ENCODE assay signal across 13 cellular contexts in the genomic region with DNA sequence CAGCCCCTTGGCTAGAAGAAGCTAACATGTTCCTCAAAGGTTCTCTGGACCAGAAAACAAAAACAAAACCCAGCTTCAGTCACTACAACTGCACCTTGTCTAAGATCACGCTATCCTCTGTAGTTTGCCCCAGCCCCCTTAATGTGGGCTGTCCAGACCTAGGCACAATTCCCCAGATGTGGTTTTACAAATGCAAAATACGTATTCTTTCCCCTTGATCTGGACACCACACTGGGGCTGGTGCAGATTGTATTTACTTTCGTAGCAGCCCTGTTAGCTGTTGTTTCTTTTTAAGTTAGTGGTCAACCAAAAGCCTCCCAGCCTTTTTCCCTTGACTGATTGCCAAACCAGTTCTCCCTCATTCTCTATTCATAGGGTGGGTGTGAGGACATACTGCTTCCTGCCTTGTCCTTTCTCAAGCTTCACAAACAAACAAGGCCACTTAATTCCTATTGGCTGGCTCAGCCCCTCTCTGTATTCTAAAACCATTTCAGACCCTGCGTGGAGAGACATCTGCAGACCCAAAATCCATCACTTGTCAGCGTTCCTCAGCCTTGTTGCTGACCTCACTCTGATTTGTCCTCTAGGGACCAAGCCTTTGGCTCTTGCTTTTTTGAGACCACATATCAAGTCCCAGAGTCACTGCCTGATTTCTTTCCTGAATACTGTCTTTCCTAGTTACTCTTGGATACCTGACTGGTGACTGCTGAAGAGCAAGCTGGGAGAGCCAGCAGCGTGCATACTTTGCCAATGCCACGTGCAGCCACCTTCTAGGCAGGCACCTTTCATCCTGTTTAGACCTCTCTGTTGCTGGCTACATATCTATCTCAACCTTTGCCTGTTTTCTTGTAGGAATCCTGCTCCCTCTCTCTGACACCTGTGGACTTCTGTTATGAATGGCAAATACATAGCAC.
DNase-seq lines count a peak whose midpoint lies in the region; ATAC-seq and TF ChIP-seq lines count a peak whose summit lies in the region.
"Had no signal": no experiment of that assay in that cellular context is flagged by ENCODE, and none has a peak within 500 bp of the region (broad histone marks: within the 10 kb centered on the region; RNA-seq: fewer than 3 reads in every experiment).

No MANE protein-coding gene starts in this region.

- peaks cover 15% of the 10 kb centered on the region for H3F3A ChIP-seq in SK-N-SH (replicated peaks; ENCODE audit: insufficient read depth)

- H3K27ac ChIP-seq in SK-N-SH (ENCODE audit: low read depth in 2 of 2, low read length in 1 of 2) = peak overlapping the region; percentile 24 to 93; a peak in 2 of 4 replicates
- peak overlapping the region; percentile 62 for H3K27ac ChIP-seq in left ventricle myocardium inferior (replicated peaks)
- peak overlapping the region; percentile 27 for H3K27ac ChIP-seq in skeletal muscle tissue (ENCODE audit: low read depth, low read length)
- H3K27ac ChIP-seq in substantia nigra (ENCODE audit: low read depth, low read length, poor library complexity, severe bottlenecking) = no peak overlapping the region

- H3K4me3 ChIP-seq in SK-N-SH (ENCODE audit: low read depth in 2 of 2, low read length in 1 of 2) (no peak overlapping the region), left ventricle myocardium inferior (no peak overlapping the region), skeletal muscle tissue (ENCODE audit: low read length in 3 of 3) (no peak overlapping the region)

- peaks cover 19 to 37% of the 10 kb centered on the region in 2 experiments for H3K4me1 ChIP-seq in SK-N-SH (ENCODE audit: control insufficient read depth in 1 of 2, insufficient read depth in 2 of 2, low read depth in 1 of 2, low read length in 1 of 2)
- H3K4me1 ChIP-seq in left ventricle myocardium inferior = peaks cover 32% of the 10 kb centered on the region
- peaks cover 27 to 28% (median 27%) of the 10 kb centered on the region in 3 donors for H3K4me1 ChIP-seq in skeletal muscle tissue (ENCODE audit: control insufficient read depth in 3 of 3, insufficient read depth in 3 of 3, low read length in 3 of 3)

- intact Hi-C loops in left ventricle myocardium inferior (cut with micrococcal nuclease) = no loop called here

- H3K9me3 ChIP-seq in SK-N-SH = no peaks in the 10 kb centered on the region
- H3K9me3 ChIP-seq in left ventricle myocardium inferior (replicated peaks) = peaks cover 5% of the 10 kb centered on the region
- H3K9me3 ChIP-seq in skeletal muscle tissue (ENCODE audit: control insufficient read depth in 3 of 3, low read length in 3 of 3) = no peaks in the 10 kb centered on the region

- H3K9me2 ChIP-seq in SK-N-SH = no peaks in the 10 kb centered on the region

- DNase-seq in SK-N-SH (no peak), SK-MEL-5 (ENCODE audit: low read depth, low spot score) (peak; percentile 43), left ventricle myocardium inferior (no peak), substantia nigra (lab: John Stamatoyannopoulos, UW) (no peak), kidney glomerular epithelial cell (lab: John Stamatoyannopoulos, UW) (no peak)
- DNase-seq: activated naive CD8-positive, alpha-beta T cell treated with anti-CD3 and anti-CD28 coated beads, Interleukin-2, amount 50 U/mL, for 24 hours; DND-41; effector CD8-positive, alpha-beta T cell; naive B cell; stimulated activated naive CD4-positive, alpha-beta T cell treated with Interleukin-2 at 50 U/mL for 16 hours had no signal

- H3K27me3 ChIP-seq in SK-N-SH (ENCODE audit: insufficient read depth) = no peaks in the 10 kb centered on the region
- H3K27me3 ChIP-seq in left ventricle myocardium inferior (ENCODE audit: low read depth) = no peaks in the 10 kb centered on the region
- H3K27me3 ChIP-seq in skeletal muscle tissue (ENCODE audit: control insufficient read depth in 3 of 3, insufficient read depth in 3 of 3, low read length in 3 of 3) = no peaks in the 10 kb centered on the region

- H2AFZ ChIP-seq in SK-N-SH (ENCODE audit: low read depth) = no peak overlapping the region

- H4K20me1 ChIP-seq in SK-N-SH (ENCODE audit: insufficient read depth) = no peaks in the 10 kb centered on the region

- H3K36me3 ChIP-seq in SK-N-SH (replicated peaks in 1 of 2; ENCODE audit: control insufficient read depth in 1 of 2, insufficient read depth in 2 of 2, low read length in 1 of 2) (no peaks in the 10 kb centered on the region), left ventricle myocardium inferior (no peaks in the 10 kb centered on the region), skeletal muscle tissue (ENCODE audit: control insufficient read depth in 3 of 3, insufficient read depth in 3 of 3, low read length in 3 of 3) (no peaks in the 10 kb centered on the region)

- H3K9ac ChIP-seq in SK-N-SH (no peak overlapping the region), skeletal muscle tissue (ENCODE audit: low read depth in 1 of 3, low read length in 3 of 3) (no peak overlapping the region)

- TF ChIP-seq EP300 in SK-N-SH (IDR thresholded peaks at IDR 0.05; ENCODE audit: borderline replicate concordance in 1 of 2, low read depth in 1 of 2, low read length in 1 of 2) = no peak

- H3K79me2 ChIP-seq in SK-N-SH (ENCODE audit: insufficient read depth) = no peaks in the 10 kb centered on the region

- WGBS in SK-N-SH (ENCODE audit: low lambda C conversion rate) = 74% methylated on average over 7 of the region's 7 CpGs

- in situ Hi-C loops in SK-MEL-5 (cut with HindIII; ENCODE audit: low pct_unique_long_range_greater_than_20kb, low sequenced_read_pairs) = no loop called here

- CTCF ChIA-PET in SK-N-SH (lab: Yijun Ruan, JAX) = interaction anchor here (0.5 to 1.2 kb wide), 4 partner anchors 73 to 364 kb away, joined by 3 read pairs; no protein-coding TSS in a partner anchor

- POLR2A ChIA-PET in SK-N-SH (lab: Yijun Ruan, JAX) = no interaction called here

- TF ChIP-seq CTCF in SK-N-SH (IDR thresholded peaks at IDR 0.05) (no peak), left ventricle myocardium inferior (IDR thresholded peaks at IDR 0.05; ENCODE audit: borderline replicate concordance) (no peak)

- ATAC-seq in SK-N-SH treated with all-trans-retinoic acid at 6 μM for 48 hours = no peak
- no peak for ATAC-seq in GM18502 (IDR thresholded peaks at IDR 0.05; ENCODE audit: poor library complexity, unreplicated experiment)
- ATAC-seq: activated naive CD8-positive, alpha-beta T cell treated with anti-CD3 and anti-CD28 coated beads, Interleukin-2, amount 50 U/mL, for 24 hours had no signal

- no peak for TF ChIP-seq RAD21 in SK-N-SH (IDR thresholded peaks at IDR 0.05; ENCODE audit: low read length)

- H3K4me2 ChIP-seq in SK-N-SH = no peak overlapping the region

TF ChIP-seq in SK-N-SH, 30 proteins besides CTCF, POLR2A, EP300 and RAD21:
- TF ChIP-seq RXRA (IDR thresholded peaks at IDR 0.05; ENCODE audit: borderline replicate concordance, low read depth) = no peak
- no peak for TF ChIP-seq PBX3 (IDR thresholded peaks at IDR 0.05)

TF ChIP-seq in SK-N-SH treated with all-trans-retinoic acid at 6 μM for 48 hours, 23 proteins besides CTCF, POLR2A, EP300 and RAD21:
- no peak for TF ChIP-seq ZFP30 (CRISPR knock-in tag; IDR thresholded peaks at IDR 0.05)
- no peak for TF ChIP-seq TOX (CRISPR knock-in tag; IDR thresholded peaks at IDR 0.05; ENCODE audit: borderline replicate concordance)
- TF ChIP-seq BACH2 (CRISPR knock-in tag; IDR thresholded peaks at IDR 0.05; ENCODE audit: borderline replicate concordance) = no peak
- TF ChIP-seq, protein P1, sequence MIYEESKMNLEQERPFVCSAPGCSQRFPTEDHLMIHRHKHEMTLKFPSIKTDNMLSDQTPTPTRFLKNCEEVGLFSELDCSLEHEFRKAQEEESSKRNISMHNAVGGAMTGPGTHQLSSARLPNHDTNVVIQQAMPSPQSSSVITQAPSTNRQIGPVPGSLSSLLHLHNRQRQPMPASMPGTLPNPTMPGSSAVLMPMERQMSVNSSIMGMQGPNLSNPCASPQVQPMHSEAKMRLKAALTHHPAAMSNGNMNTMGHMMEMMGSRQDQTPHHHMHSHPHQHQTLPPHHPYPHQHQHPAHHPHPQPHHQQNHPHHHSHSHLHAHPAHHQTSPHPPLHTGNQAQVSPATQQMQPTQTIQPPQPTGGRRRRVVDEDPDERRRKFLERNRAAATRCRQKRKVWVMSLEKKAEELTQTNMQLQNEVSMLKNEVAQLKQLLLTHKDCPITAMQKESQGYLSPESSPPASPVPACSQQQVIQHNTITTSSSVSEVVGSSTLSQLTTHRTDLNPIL (CRISPR knock-in tag; IDR thresholded peaks at IDR 0.05; ENCODE audit: low read depth) = no peak
- no peak for TF ChIP-seq POU6F1 (CRISPR knock-in tag; IDR thresholded peaks at IDR 0.05; ENCODE audit: borderline replicate concordance, low read depth)
- TF ChIP-seq CSDC2 (CRISPR knock-in tag; IDR thresholded peaks at IDR 0.05) = no peak
- no peak for TF ChIP-seq CSRNP3 (CRISPR knock-in tag; IDR thresholded peaks at IDR 0.05)
- TF ChIP-seq TCF4 (CRISPR knock-in tag; IDR thresholded peaks at IDR 0.05; ENCODE audit: borderline replicate concordance) = no peak
